ENCODE assay signal across 15 cellular contexts in the genomic region with DNA sequence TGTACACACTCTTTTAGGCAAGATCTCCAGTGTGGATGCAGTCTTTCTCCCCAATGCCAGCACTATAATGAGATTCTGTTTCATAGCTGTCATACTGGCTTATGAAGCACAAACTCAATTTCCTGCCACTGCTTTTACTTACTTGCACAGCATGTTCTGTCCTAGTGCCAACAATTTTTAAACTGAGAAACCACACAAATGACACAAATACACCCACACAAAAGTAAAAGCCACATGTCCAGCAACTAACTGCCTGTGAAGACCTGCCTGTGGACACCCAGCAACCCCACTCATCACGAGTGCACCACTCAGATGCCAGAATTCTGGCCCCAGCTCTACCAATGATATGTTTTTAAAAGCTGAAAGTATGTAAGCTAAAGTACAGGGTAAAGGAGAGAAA. TPM values are rescaled to one million over a fixed set of nuclear protein-coding genes. Genes with fewer than 3 reads are reported as not detected.
DNase-seq lines count a peak whose midpoint lies in the region; ATAC-seq and TF ChIP-seq lines count a peak whose summit lies in the region.
"Had no signal": no experiment of that assay in that cellular context is flagged by ENCODE, and none has a peak within 500 bp of the region (broad histone marks: within the 10 kb centered on the region; RNA-seq: fewer than 3 reads in every experiment).

No MANE protein-coding gene starts in this region.

- no peak for ATAC-seq in Right ventricle myocardium superior (ENCODE audit: poor library complexity)
- ATAC-seq: activated T-cell treated with anti-CD3 and anti-CD28 coated beads, Interleukin-2, amount 50 U/mL, for 72 hours had no signal

- CTCF ChIA-PET in activated naive CD4-positive, alpha-beta T cell treated with anti-CD3 and anti-CD28 coated beads for 36 hours (lab: Charles Lee) = no interaction called here

- no peak for TF ChIP-seq CTCF in fibroblast of lung (conservative IDR thresholded peaks at IDR 0.05 in 1 of 2, IDR thresholded peaks at IDR 0.05 in 1 of 2; ENCODE audit: low read depth in 1 of 2, low read length in 2 of 2)
- TF ChIP-seq CTCF in smooth muscle cell (IDR thresholded peaks at IDR 0.05; ENCODE audit: borderline replicate concordance, insufficient read depth, poor library complexity, severe bottlenecking) = no peak

- no peaks in the 10 kb centered on the region for H3K27me3 Mint-ChIP-seq in activated naive CD4-positive, alpha-beta T cell treated with anti-CD3 and anti-CD28 coated beads for 36 hours (ENCODE audit: low read depth)
- H3K27me3 Mint-ChIP-seq: naive B cell; stimulated activated naive CD8-positive, alpha-beta T cell treated with anti-CD3 and anti-CD28 coated beads, Interleukin-15, Interleukin-2, amounts not matched to agents 100 ng/mL and 50 ng/mL, for 24 hours had no signal

- H2AFZ ChIP-seq in fibroblast of lung (ENCODE audit: low read length) (no peak overlapping the region), smooth muscle cell (ENCODE audit: low read depth) (no peak overlapping the region)

- H3K9ac ChIP-seq in fibroblast of lung (ENCODE audit: insufficient read depth, low read length) (no peak overlapping the region), smooth muscle cell (ENCODE audit: low read depth) (peak overlapping the region; percentile 51)

- H3K9me3 ChIP-seq in SJSA1 (replicated peaks) (no peaks in the 10 kb centered on the region), fibroblast of lung (ENCODE audit: control insufficient read depth, insufficient read depth, low read depth, low read length) (no peaks in the 10 kb centered on the region), smooth muscle cell (replicated peaks; ENCODE audit: low read depth) (no peaks in the 10 kb centered on the region)
- H3K9me3 ChIP-seq: colonic mucosa had no signal

- intact Hi-C loops in Right ventricle myocardium superior (cut with DNase I) = no loop called here
- intact Hi-C loops in activated naive CD4-positive, alpha-beta T cell treated with anti-CD3 and anti-CD28 coated beads for 36 hours (cut with micrococcal nuclease) = no loop called here

- no peak overlapping the region for H3K27ac Mint-ChIP-seq in activated naive CD4-positive, alpha-beta T cell treated with anti-CD3 and anti-CD28 coated beads for 36 hours
- H3K27ac Mint-ChIP-seq: activated T-cell treated with anti-CD3 and anti-CD28 coated beads, Interleukin-2, amount 50 U/mL, for 72 hours; stimulated activated naive CD8-positive, alpha-beta T cell treated with anti-CD3 and anti-CD28 coated beads, Interleukin-15, Interleukin-2, amounts not matched to agents 100 ng/mL and 50 ng/mL, for 24 hours had no signal

- H3K4me1 ChIP-seq in SJSA1 (replicated peaks) (peaks cover 45% of the 10 kb centered on the region), fibroblast of lung (ENCODE audit: control insufficient read depth, extremely low read depth, insufficient read depth, low read length) (peaks cover 10% of the 10 kb centered on the region), smooth muscle cell (ENCODE audit: low read depth) (peaks cover 15% of the 10 kb centered on the region)
- H3K4me1 ChIP-seq: colonic mucosa had no signal

- no peaks in the 10 kb centered on the region for H3F3A ChIP-seq in smooth muscle cell (ENCODE audit: low read depth)

- no peak overlapping the region for H3K4me2 ChIP-seq in fibroblast of lung (ENCODE audit: extremely low read depth, insufficient read depth, low read length)
- H3K4me2 ChIP-seq in smooth muscle cell = no peak overlapping the region

- DNase-seq in NCI-H2081 (lab: John Stamatoyannopoulos, UW) = peak; percentile 14 to 61
- no peak for DNase-seq in NCI-H2081 treated with DMSO at 0.1 percent for 48 hours (lab: John Stamatoyannopoulos, UW)
- peak in 1 of 2 experiments; percentile 35 for DNase-seq in SJSA1 (ENCODE audit: low read depth in 1 of 2, low spot score in 2 of 2)
- DNase-seq in fibroblast of lung (ENCODE audit: low read depth in 2 of 2) = peak; percentile 84 to 90
- no peak for DNase-seq in smooth muscle cell (lab: John Stamatoyannopoulos, UW; ENCODE audit: unreplicated experiment)
- no peak for DNase-seq in Right ventricle myocardium superior
- DNase-seq in activated naive CD4-positive, alpha-beta T cell treated with anti-CD3 and anti-CD28 coated beads for 36 hours = no peak
- no peak for DNase-seq in T-helper 1 cell
- DNase-seq: activated T-cell treated with anti-CD3 and anti-CD28 coated beads, Interleukin-2, amount 50 U/mL, for 72 hours; colonic mucosa; naive B cell; NCI-H146; stimulated activated CD4-positive, alpha-beta T cell treated with anti-CD3 and anti-CD28 coated beads, Interleukin-15, amount 100 ng/mL, for 24 hours had no signal

- H3K27ac ChIP-seq in SJSA1 = peak overlapping the region; percentile 87
- H3K27ac ChIP-seq in fibroblast of lung (ENCODE audit: insufficient read depth, low read length) = no peak overlapping the region
- peak overlapping the region; percentile 96 for H3K27ac ChIP-seq in smooth muscle cell (ENCODE audit: low read depth)
- H3K27ac ChIP-seq: 22Rv1, colonic mucosa had no signal

- H3K36me3 ChIP-seq in SJSA1 = peaks cover 23% of the 10 kb centered on the region
- no peaks in the 10 kb centered on the region for H3K36me3 ChIP-seq in fibroblast of lung (ENCODE audit: control insufficient read depth, insufficient read depth, low read length)
- peaks cover 8% of the 10 kb centered on the region for H3K36me3 ChIP-seq in smooth muscle cell (ENCODE audit: low read depth)
- H3K36me3 ChIP-seq: colonic mucosa had no signal

- H3K4me3 Mint-ChIP-seq in activated naive CD4-positive, alpha-beta T cell treated with anti-CD3 and anti-CD28 coated beads for 36 hours = no peak overlapping the region
- H3K4me3 Mint-ChIP-seq: activated T-cell treated with anti-CD3 and anti-CD28 coated beads, Interleukin-2, amount 50 U/mL, for 72 hours; naive B cell; stimulated activated naive CD8-positive, alpha-beta T cell treated with anti-CD3 and anti-CD28 coated beads, Interleukin-15, Interleukin-2, amounts not matched to agents 100 ng/mL and 50 ng/mL, for 24 hours had no signal

- peaks cover 11% of the 10 kb centered on the region for H3K4me1 Mint-ChIP-seq in activated naive CD4-positive, alpha-beta T cell treated with anti-CD3 and anti-CD28 coated beads for 36 hours (ENCODE audit: low read depth)

- 53% methylated on average over 1 of the region's 1 CpG for WGBS in smooth muscle cell (ENCODE audit: low lambda C conversion rate)

- H3K27me3 ChIP-seq in SJSA1 (replicated peaks) (no peaks in the 10 kb centered on the region), fibroblast of lung (ENCODE audit: control insufficient read depth, insufficient read depth, low read length) (no peaks in the 10 kb centered on the region), smooth muscle cell (ENCODE audit: low read depth) (no peaks in the 10 kb centered on the region)
- H3K27me3 ChIP-seq: colonic mucosa had no signal

- no peak overlapping the region for H3K4me3 ChIP-seq in SJSA1
- H3K4me3 ChIP-seq in fibroblast of lung (replicated peaks in 1 of 4; ENCODE audit: control extremely low read depth in 1 of 4, insufficient read depth in 1 of 4, low read depth in 3 of 4, low read length in 4 of 4) = no peak overlapping the region
- no peak overlapping the region for H3K4me3 ChIP-seq in smooth muscle cell
- H3K4me3 ChIP-seq: colonic mucosa had no signal

- H4K20me1 ChIP-seq in fibroblast of lung (ENCODE audit: control insufficient read depth, extremely low read depth, insufficient read depth, low read length) (no peaks in the 10 kb centered on the region), smooth muscle cell (ENCODE audit: low read depth) (peaks cover 12% of the 10 kb centered on the region)

- peaks cover 7% of the 10 kb centered on the region for H3K9me3 Mint-ChIP-seq in activated naive CD4-positive, alpha-beta T cell treated with anti-CD3 and anti-CD28 coated beads for 36 hours
- H3K9me3 Mint-ChIP-seq: stimulated activated naive CD8-positive, alpha-beta T cell treated with anti-CD3 and anti-CD28 coated beads, Interleukin-15, Interleukin-2, amounts not matched to agents 100 ng/mL and 50 ng/mL, for 24 hours had no signal

- H3K36me3 Mint-ChIP-seq in activated naive CD4-positive, alpha-beta T cell treated with anti-CD3 and anti-CD28 coated beads for 36 hours (ENCODE audit: low read depth) = peaks cover 44% of the 10 kb centered on the region

- peaks cover 4% of the 10 kb centered on the region for H3K79me2 ChIP-seq in fibroblast of lung (ENCODE audit: control insufficient read depth, insufficient read depth, low read length)
- H3K79me2 ChIP-seq in smooth muscle cell (ENCODE audit: low read depth) = peaks cover 4% of the 10 kb centered on the region

RNA-seq across cellular contexts. Expression of a gene that starts 29.6 kb away (rescaled TPM):
- not detected in 2 replicates for total RNA-seq in SJSA1 (2014; rRNA removed; shearing (Covaris generic))
- total RNA-seq in fibroblast of lung = under 0.01 TPM in 1 of 2 replicates, not detected in the other
- not detected in 2 replicates for polyA plus RNA-seq in fibroblast of lung
- not detected in 2 replicates for polyA plus RNA-seq in fibroblast of lung (2012)
- polyA minus RNA-seq in fibroblast of lung (ENCODE audit: low replicate concordance) = under 0.01 TPM in 2 replicates
- not detected in 2 replicates for total RNA-seq in smooth muscle cell
- polyA plus RNA-seq in smooth muscle cell = 13.5 and 20.4 TPM in 2 replicates
- 28.8 TPM for total RNA-seq in Right ventricle myocardium superior
- not detected for total RNA-seq in activated naive CD4-positive, alpha-beta T cell treated with anti-CD3 and anti-CD28 coated beads for 36 hours
- total RNA-seq: activated T-cell treated with anti-CD3 and anti-CD28 coated beads, Interleukin-2, amount 50 U/mL, for 72 hours; colonic mucosa had no signal

Comparison
In these comparisons a context has a peak if more than half of its experiments do, and no peak if none do; other contexts are left out.
1. DNase-seq: peak in NCI-H2081 (2 of 2) and fibroblast of lung (2 of 2); none in NCI-H2081 treated with DMSO at 0.1 percent for 48 hours (single experiment), smooth muscle cell (single experiment), Right ventricle myocardium superior (single experiment), activated naive CD4-positive, alpha-beta T cell treated with anti-CD3 and anti-CD28 coated beads for 36 hours (single experiment) and T-helper 1 cell (0 of 5).